Comparison of ENCODE assay signal across 30 cellular contexts in genomic region chr3:110430146-110430545, GRCh38.
"Had no signal": no experiment of that assay in that cellular context is flagged by ENCODE, and none has a peak within 500 bp of the region (broad histone marks: within the 10 kb centered on the region; RNA-seq: fewer than 3 reads in every experiment).

No MANE protein-coding gene starts in this region.

- DNase-seq: activated CD4-positive, alpha-beta T cell treated with anti-CD3 and anti-CD28 coated beads, Interleukin-2, amount 50 U/mL, for 4 hours; activated CD8-positive, alpha-beta memory T cell treated with anti-CD3 and anti-CD28 coated beads for 24 hours; activated CD8-positive, alpha-beta memory T cell treated with anti-CD3 and anti-CD28 coated beads, Interleukin-2, amount 50 U/mL, for 4 hours; activated naive CD4-positive, alpha-beta T cell treated with Interleukin-2 at 50 U/mL for 16 hours; activated naive CD8-positive, alpha-beta T cell treated with anti-CD3 and anti-CD28 coated beads for 36 hours; activated T-cell treated with anti-CD3 and anti-CD28 coated beads, Interleukin-2, amount 50 U/mL, for 48 hours; amygdala; central memory CD4-positive, alpha-beta T cell; dorsolateral prefrontal cortex; effector memory CD8-positive, alpha-beta T cell; gastrocnemius medialis; hypothalamus; left ventricle myocardium inferior; mammary epithelial cell; midbrain; nephron progenitor cell; right lobe of liver; small intestine; stimulated activated CD4-positive, alpha-beta T cell treated with anti-CD3 and anti-CD28 coated beads, Interleukin-15, amount 100 ng/mL, for 24 hours; stomach; T-helper 9 cell; trophoblast cell; uterus had no signal

- H3K27ac Mint-ChIP-seq: activated naive CD8-positive, alpha-beta T cell treated with anti-CD3 and anti-CD28 coated beads for 36 hours; effector memory CD8-positive, alpha-beta T cell; nephron progenitor cell; stimulated activated memory B cell treated with anti-CD40 and anti-IgM and Interleukin-4, amounts not matched to agents 10 μg/mL and 1 μg/mL and 100 μg/mL, for 72 hours; WTC11 had no signal

- H3K36me3 ChIP-seq: gastrocnemius medialis, left ventricle myocardium inferior, right lobe of liver, stomach, suprapubic skin, uterus had no signal

- H3K27me3 ChIP-seq: dorsolateral prefrontal cortex, gastrocnemius medialis, right lobe of liver, stomach, suprapubic skin, uterus had no signal

- H3K27me3 Mint-ChIP-seq: activated naive CD8-positive, alpha-beta T cell treated with anti-CD3 and anti-CD28 coated beads for 36 hours; effector memory CD8-positive, alpha-beta T cell; stimulated activated memory B cell treated with anti-CD40 and anti-IgM and Interleukin-4, amounts not matched to agents 10 μg/mL and 1 μg/mL and 100 μg/mL, for 72 hours had no signal

- H3K9ac ChIP-seq: parathyroid adenoma had no signal

- H3K4me3 Mint-ChIP-seq: activated naive CD8-positive, alpha-beta T cell treated with anti-CD3 and anti-CD28 coated beads for 36 hours; effector memory CD8-positive, alpha-beta T cell; nephron progenitor cell; stimulated activated memory B cell treated with anti-CD40 and anti-IgM and Interleukin-4, amounts not matched to agents 10 μg/mL and 1 μg/mL and 100 μg/mL, for 72 hours; WTC11 had no signal

- ATAC-seq: effector memory CD8-positive, alpha-beta T cell; esophagus mucosa; gastrocnemius medialis; right lobe of liver; stimulated activated memory B cell treated with anti-CD40 and anti-IgM and Interleukin-4, amounts not matched to agents 10 μg/mL and 1 μg/mL and 100 μg/mL, for 72 hours; WTC11 had no signal

- H3K4me1 Mint-ChIP-seq: activated naive CD8-positive, alpha-beta T cell treated with anti-CD3 and anti-CD28 coated beads for 36 hours; nephron progenitor cell; stimulated activated memory B cell treated with anti-CD40 and anti-IgM and Interleukin-4, amounts not matched to agents 10 μg/mL and 1 μg/mL and 100 μg/mL, for 72 hours had no signal

- H3K9me3 ChIP-seq: gastrocnemius medialis, left ventricle myocardium inferior, right lobe of liver, stomach, suprapubic skin, uterus had no signal

- H3K36me3 Mint-ChIP-seq: activated naive CD8-positive, alpha-beta T cell treated with anti-CD3 and anti-CD28 coated beads for 36 hours; stimulated activated memory B cell treated with anti-CD40 and anti-IgM and Interleukin-4, amounts not matched to agents 10 μg/mL and 1 μg/mL and 100 μg/mL, for 72 hours; WTC11 had no signal

- H3K4me1 ChIP-seq: gastrocnemius medialis, left ventricle myocardium inferior, parathyroid adenoma, right lobe of liver, stomach, suprapubic skin, uterus had no signal

- H3K79me2 ChIP-seq: parathyroid adenoma had no signal

- H3K27ac ChIP-seq: dorsolateral prefrontal cortex, gastrocnemius medialis, left ventricle myocardium inferior, parathyroid adenoma, right lobe of liver, stomach, suprapubic skin, uterus had no signal

- H3K9me3 Mint-ChIP-seq: activated naive CD8-positive, alpha-beta T cell treated with anti-CD3 and anti-CD28 coated beads for 36 hours; effector memory CD8-positive, alpha-beta T cell; nephron progenitor cell; stimulated activated memory B cell treated with anti-CD40 and anti-IgM and Interleukin-4, amounts not matched to agents 10 μg/mL and 1 μg/mL and 100 μg/mL, for 72 hours; WTC11 had no signal

- FAIRE-seq: colon, endothelial cell of umbilical vein, small intestine had no signal

- H3K4me3 ChIP-seq: dorsolateral prefrontal cortex, gastrocnemius medialis, left ventricle myocardium inferior, right lobe of liver, stomach, suprapubic skin, uterus had no signal

- H2AFZ ChIP-seq: parathyroid adenoma had no signal
